1 cellular context compared by ENCODE assay signal in the genomic region with DNA sequence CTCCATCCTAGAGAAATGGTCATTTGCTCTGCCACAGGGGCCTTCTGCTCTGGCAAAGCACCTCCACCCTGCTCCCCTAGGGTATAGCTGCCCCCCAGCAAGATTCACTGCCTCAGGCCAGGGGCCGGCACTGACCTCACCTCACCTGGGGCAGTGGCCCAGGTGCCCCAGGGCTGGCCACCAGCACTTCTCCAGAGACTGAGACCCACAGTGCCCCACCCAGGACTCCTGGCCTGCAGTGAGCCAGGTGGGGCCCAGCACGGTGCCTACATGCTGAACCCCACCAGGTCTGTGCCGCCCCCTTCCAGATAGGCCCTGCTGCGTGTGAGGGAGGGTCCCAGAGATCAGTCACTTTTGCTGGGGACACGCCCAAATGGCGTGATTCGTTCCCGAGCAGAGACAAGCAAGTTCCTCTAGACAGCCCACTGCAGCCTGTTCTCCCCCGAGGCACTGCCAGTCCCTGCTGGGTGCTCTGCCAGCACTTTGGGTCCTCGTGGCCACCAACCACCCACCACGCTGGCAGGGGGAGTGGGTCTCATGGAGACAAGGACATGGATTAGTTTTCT.
TF ChIP-seq lines count a peak whose summit lies in the region.

No MANE protein-coding gene starts in this region.

TF ChIP-seq in IMR-90, 13 proteins besides CTCF, POLR2A, EP300 and RAD21 (continued from another document):
- TF ChIP-seq, protein P1, sequence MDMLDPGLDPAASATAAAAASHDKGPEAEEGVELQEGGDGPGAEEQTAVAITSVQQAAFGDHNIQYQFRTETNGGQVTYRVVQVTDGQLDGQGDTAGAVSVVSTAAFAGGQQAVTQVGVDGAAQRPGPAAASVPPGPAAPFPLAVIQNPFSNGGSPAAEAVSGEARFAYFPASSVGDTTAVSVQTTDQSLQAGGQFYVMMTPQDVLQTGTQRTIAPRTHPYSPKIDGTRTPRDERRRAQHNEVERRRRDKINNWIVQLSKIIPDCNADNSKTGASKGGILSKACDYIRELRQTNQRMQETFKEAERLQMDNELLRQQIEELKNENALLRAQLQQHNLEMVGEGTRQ (IDR thresholded peaks at IDR 0.05; ENCODE audit: low read depth, low read length) = no peak
